In the genomic region with DNA sequence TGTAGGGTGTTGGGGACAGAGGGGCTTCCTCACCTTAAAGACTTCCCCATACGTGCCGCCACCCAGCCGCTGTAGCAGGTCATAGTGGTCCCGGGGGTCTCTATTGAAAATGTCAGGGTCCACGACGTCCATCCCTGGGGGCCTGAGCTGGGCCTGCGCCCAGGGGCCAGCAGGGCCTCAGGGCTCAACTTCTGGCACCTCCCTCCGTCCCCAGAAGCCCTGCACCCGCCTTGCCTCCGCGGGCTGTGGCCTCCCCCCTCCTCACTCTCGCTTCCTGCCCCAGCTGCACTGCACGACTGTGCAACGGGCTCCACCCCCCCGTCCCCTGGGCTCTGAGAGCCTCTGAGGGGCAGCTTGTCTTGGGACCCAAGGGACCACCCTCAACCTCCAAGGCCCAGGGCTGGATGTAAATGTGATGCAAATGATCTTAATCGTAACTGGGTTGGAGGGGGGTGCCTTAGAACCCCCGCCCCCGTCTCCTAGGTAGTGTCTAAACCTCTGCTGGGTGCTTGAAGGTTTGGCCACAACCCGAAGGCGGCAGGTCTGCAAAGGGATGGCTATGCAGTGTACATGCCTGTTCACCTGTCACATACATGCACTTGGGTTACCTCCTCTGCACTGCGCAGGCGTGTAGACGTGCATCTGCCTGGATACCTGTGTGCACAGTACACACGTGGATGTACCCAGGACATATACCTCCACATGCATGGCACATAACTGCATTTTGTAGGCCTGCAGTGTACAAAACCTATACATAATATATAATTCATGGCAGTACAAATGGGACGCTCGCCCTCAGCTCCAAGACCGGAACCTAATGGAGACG, we compare ENCODE assay signal across 1 cellular context.
TF ChIP-seq lines count a peak whose summit lies in the region.

MAP4K1 (minus strand) TSS at position 190 of the 826 bp plus-strand sequence; CDS start at position 132, 58 bp downstream.

TF ChIP-seq in GM12878, 131 proteins besides CTCF, POLR2A, EP300 and RAD21 (continued from another document):
- TF ChIP-seq ZBTB11 (CRISPR knock-in tag; IDR thresholded peaks at IDR 0.05) (no peak), POLR2AphosphoS2 (IDR thresholded peaks at IDR 0.05; ENCODE audit: low read depth, low read length) (no peak), MTA2 (IDR thresholded peaks at IDR 0.05; ENCODE audit: low read depth) (peak; percentile 23; the same call in 1 of the 2 replicates), TCF7 (IDR thresholded peaks at IDR 0.05; ENCODE audit: borderline replicate concordance) (no peak), ZNF274 (IDR thresholded peaks at IDR 0.05; ENCODE audit: insufficient read depth, insufficient read length) (no peak), EED (IDR thresholded peaks at IDR 0.05; ENCODE audit: low read depth) (no peak), KDM1A (IDR thresholded peaks at IDR 0.05; ENCODE audit: borderline replicate concordance) (no peak), SPI1 (IDR thresholded peaks at IDR 0.05; ENCODE audit: borderline replicate concordance, insufficient read depth, low read depth, low read length) (peak; percentile 48; the same call in 1 of the 2 replicates), SMAD5 (IDR thresholded peaks at IDR 0.05; ENCODE audit: low read depth) (no peak), SMARCA5 (IDR thresholded peaks at IDR 0.05) (0 out of 2 replicates have a peak, but pooled peaks have one; percentile 17), NKRF (conservative IDR thresholded peaks at IDR 0.05) (0 out of 2 replicates have a peak, but pooled peaks have one; percentile 20), ZSCAN29 (IDR thresholded peaks at IDR 0.05) (no peak), MYB (IDR thresholded peaks at IDR 0.05; ENCODE audit: borderline replicate concordance, low read depth, low read length) (no peak), CBX3 (IDR thresholded peaks at IDR 0.05; ENCODE audit: borderline replicate concordance, low read depth) (no peak), PAX5 (IDR thresholded peaks at IDR 0.05; ENCODE audit: borderline replicate concordance, low read depth, low read length) (peak; percentile 74; the same call in 1 of the 2 replicates), SMAD1 (IDR thresholded peaks at IDR 0.05; ENCODE audit: low read depth, partially characterized antibody) (no peak), FOXK2 (IDR thresholded peaks at IDR 0.05) (no peak), CUX1 (IDR thresholded peaks at IDR 0.05; ENCODE audit: insufficient replicate concordance, low read depth, low read length) (peak; percentile 88)
- TF ChIP-seq, protein P1, sequence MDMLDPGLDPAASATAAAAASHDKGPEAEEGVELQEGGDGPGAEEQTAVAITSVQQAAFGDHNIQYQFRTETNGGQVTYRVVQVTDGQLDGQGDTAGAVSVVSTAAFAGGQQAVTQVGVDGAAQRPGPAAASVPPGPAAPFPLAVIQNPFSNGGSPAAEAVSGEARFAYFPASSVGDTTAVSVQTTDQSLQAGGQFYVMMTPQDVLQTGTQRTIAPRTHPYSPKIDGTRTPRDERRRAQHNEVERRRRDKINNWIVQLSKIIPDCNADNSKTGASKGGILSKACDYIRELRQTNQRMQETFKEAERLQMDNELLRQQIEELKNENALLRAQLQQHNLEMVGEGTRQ (IDR thresholded peaks at IDR 0.05; ENCODE audit: borderline replicate concordance, low read depth, low read length) = no peak
- TF ChIP-seq, protein P2, sequence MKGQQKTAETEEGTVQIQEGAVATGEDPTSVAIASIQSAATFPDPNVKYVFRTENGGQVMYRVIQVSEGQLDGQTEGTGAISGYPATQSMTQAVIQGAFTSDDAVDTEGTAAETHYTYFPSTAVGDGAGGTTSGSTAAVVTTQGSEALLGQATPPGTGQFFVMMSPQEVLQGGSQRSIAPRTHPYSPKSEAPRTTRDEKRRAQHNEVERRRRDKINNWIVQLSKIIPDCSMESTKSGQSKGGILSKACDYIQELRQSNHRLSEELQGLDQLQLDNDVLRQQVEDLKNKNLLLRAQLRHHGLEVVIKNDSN (IDR thresholded peaks at IDR 0.05; ENCODE audit: borderline replicate concordance, extremely low read length, insufficient read depth, low read depth, low read length) = no peak
